Comparison of ENCODE assay signal across 20 cellular contexts in genomic region chr1:234643111-234643849, GRCh38. TPM values are rescaled to one million over a fixed set of nuclear protein-coding genes. Genes with fewer than 3 reads are reported as not detected.
DNase-seq lines count a peak whose midpoint lies in the region; ATAC-seq and FAIRE-seq lines count a peak whose summit lies in the region.
"Had no signal": no experiment of that assay in that cellular context is flagged by ENCODE, and none has a peak within 500 bp of the region (broad histone marks: within the 10 kb centered on the region; RNA-seq: fewer than 3 reads in every experiment).

No MANE protein-coding gene starts in this region.

- H3K79me1 ChIP-seq in neuronal stem cell (ENCODE audit: low read depth, low read length), result no peaks in the 10 kb centered on the region

- POLR2A ChIA-PET in CD8-positive, alpha-beta memory T cell (lab: Charles Lee), result no interaction called here

- H3K9me3 ChIP-seq in neuronal stem cell (replicated peaks in 1 of 2; ENCODE audit: control insufficient read depth in 2 of 2, insufficient read depth in 1 of 2, low read depth in 1 of 2, low read length in 2 of 2) (peaks cover 0 to 2% of the 10 kb centered on the region in 2 donors), Karpas-422 (ENCODE audit: low read length) (peaks cover 3% of the 10 kb centered on the region; the same call in 1 of the 2 replicates)
- H3K9me3 ChIP-seq in CD8-positive, alpha-beta memory T cell (ENCODE audit: low read length), result no peaks in the 10 kb centered on the region
- H3K9me3 ChIP-seq: uterus had no signal

- no peak overlapping the region for H2AK5ac ChIP-seq in neuronal stem cell (ENCODE audit: low read depth, low read length)

- H3K4me2 ChIP-seq in neuronal stem cell (ENCODE audit: insufficient read depth, low read length, poor library complexity, severe bottlenecking) (no peak overlapping the region), Karpas-422 (ENCODE audit: low read depth, low read length, poor library complexity, severe bottlenecking) (no peak overlapping the region)

- H3K4me1 Mint-ChIP-seq in CD8-positive, alpha-beta memory T cell, result no peaks in the 10 kb centered on the region

- H3K4me3 Mint-ChIP-seq in CD8-positive, alpha-beta memory T cell, result no peak overlapping the region
- H3K4me3 Mint-ChIP-seq: brain had no signal

- H3K27ac Mint-ChIP-seq in CD8-positive, alpha-beta memory T cell, result no peak overlapping the region

- H3K18ac ChIP-seq in neuronal stem cell (ENCODE audit: low read length), result peak overlapping the region; percentile 86

- CTCF ChIA-PET in CD8-positive, alpha-beta memory T cell (lab: Charles Lee), result interaction anchor here (1.0 kb wide), 1 partner anchor 440 kb away, joined by 4 read pairs; no protein-coding TSS in a partner anchor

- H3K36me3 ChIP-seq in neuronal stem cell (replicated peaks in 1 of 2; ENCODE audit: control insufficient read depth in 2 of 2, insufficient read depth in 2 of 2, low read length in 2 of 2) (no peaks in the 10 kb centered on the region), Karpas-422 (ENCODE audit: insufficient read depth, low read length) (no peaks in the 10 kb centered on the region)
- no peaks in the 10 kb centered on the region for H3K36me3 ChIP-seq in CD8-positive, alpha-beta memory T cell (ENCODE audit: insufficient read depth, low read length)
- H3K36me3 ChIP-seq: heart left ventricle, uterus had no signal

- DNase-seq in COLO668 (lab: John Stamatoyannopoulos, UW; ENCODE audit: unreplicated experiment) (peak; percentile 89), left colon (peak; percentile 72 to 73), neuronal stem cell (ENCODE audit: low spot score) (no peak), Karpas-422 (no peak)
- no peak for DNase-seq in CD8-positive, alpha-beta memory T cell
- DNase-seq: activated CD4-positive, alpha-beta T cell treated with anti-CD3 and anti-CD28 coated beads, Interleukin-2, amount 50 U/mL, for 4 hours; activated effector memory CD4-positive, alpha-beta T cell treated with Interleukin-2 at 50 U/mL for 16 hours; GM23248; heart left ventricle; midbrain; NCI-H187 treated with DMSO at 0.1 percent for 48 hours; retina; Right ventricle myocardium superior; stimulated activated CD4-positive, alpha-beta T cell treated with anti-CD3 and anti-CD28 coated beads, Interleukin-12 subunit alpha, Interleukin-12 subunit beta, amount 100 ng/mL, for 4 hours; uterus had no signal

- H3K79me2 ChIP-seq in Karpas-422 (ENCODE audit: low read length), result no peaks in the 10 kb centered on the region

- H3K27me3 ChIP-seq in neuronal stem cell (ENCODE audit: control insufficient read depth in 3 of 3, insufficient read depth in 3 of 3, low read depth in 1 of 3, low read length in 3 of 3) (no peaks in the 10 kb centered on the region), Karpas-422 (ENCODE audit: low read length) (no peaks in the 10 kb centered on the region; the same call in 1 of the 2 replicates)
- H3K27me3 ChIP-seq in CD8-positive, alpha-beta memory T cell (ENCODE audit: insufficient read depth, low read length, poor library complexity, severe bottlenecking), result no peaks in the 10 kb centered on the region
- H3K27me3 ChIP-seq: heart left ventricle, uterus had no signal

- no peak overlapping the region for H4K8ac ChIP-seq in neuronal stem cell (ENCODE audit: low read depth, low read length)

- H3K4me1 ChIP-seq in neuronal stem cell (ENCODE audit: control insufficient read depth in 2 of 2, insufficient read depth in 1 of 2, low read depth in 1 of 2, low read length in 2 of 2) (no peaks in the 10 kb centered on the region), Karpas-422 (ENCODE audit: low read length) (peaks cover 27% of the 10 kb centered on the region)
- no peaks in the 10 kb centered on the region for H3K4me1 ChIP-seq in CD8-positive, alpha-beta memory T cell (ENCODE audit: insufficient read depth, low read length)
- H3K4me1 ChIP-seq: uterus had no signal

- intact Hi-C loops in left colon (cut with DNase I, micrococcal nuclease), result no loop called here

- no peak overlapping the region for H3K4me3 ChIP-seq in neuronal stem cell (ENCODE audit: low read length in 2 of 2)
- H3K4me3 ChIP-seq in CD8-positive, alpha-beta memory T cell (ENCODE audit: low read length), result no peak overlapping the region
- no peak overlapping the region for H3K4me3 ChIP-seq in Karpas-422 (ENCODE audit: low read length)
- H3K4me3 ChIP-seq: GM23248, heart left ventricle, uterus had no signal

- peaks cover 3 to 6% of the 10 kb centered on the region in 2 donors for H3K27me3 Mint-ChIP-seq in CD8-positive, alpha-beta memory T cell

- H2BK12ac ChIP-seq in neuronal stem cell (ENCODE audit: low read length), result no peak overlapping the region

- no peaks in the 10 kb centered on the region for H4K20me1 ChIP-seq in Karpas-422 (ENCODE audit: insufficient read depth, low read depth, low read length)

- ATAC-seq in left colon, result peak; percentile 70
- ATAC-seq in GM18517 (IDR thresholded peaks at IDR 0.05; ENCODE audit: unreplicated experiment), result no peak
- ATAC-seq in HG02840 (IDR thresholded peaks at IDR 0.05; ENCODE audit: low FRiP score, unreplicated experiment), result no peak
- ATAC-seq: heart left ventricle had no signal

- no peak overlapping the region for H2BK5ac ChIP-seq in neuronal stem cell (ENCODE audit: low read length)

- H3K27ac ChIP-seq in neuronal stem cell (replicated peaks; ENCODE audit: low read length), result no peak overlapping the region
- no peak overlapping the region for H3K27ac ChIP-seq in CD8-positive, alpha-beta memory T cell (ENCODE audit: low read depth, low read length)
- no peak overlapping the region for H3K27ac ChIP-seq in Karpas-422 (ENCODE audit: low read length)
- H3K27ac ChIP-seq: GM23248, heart left ventricle, uterus had no signal

- H2AFZ ChIP-seq in neuronal stem cell (ENCODE audit: low read length) (peak overlapping the region; percentile 49), Karpas-422 (ENCODE audit: low read length) (no peak overlapping the region)
- H2AFZ ChIP-seq: GM23248 had no signal

- H2BK120ac ChIP-seq in neuronal stem cell (ENCODE audit: low read depth, low read length), result no peak overlapping the region

- H3K9me2 ChIP-seq in Karpas-422 (replicated peaks; ENCODE audit: insufficient read depth, low read length), result no peaks in the 10 kb centered on the region

- H3K14ac ChIP-seq in neuronal stem cell (ENCODE audit: low read length), result no peak overlapping the region

- no peak overlapping the region for H3K23ac ChIP-seq in neuronal stem cell (ENCODE audit: low read depth, low read length, poor library complexity)

- H3K9ac ChIP-seq in neuronal stem cell (ENCODE audit: low read depth, low read length, poor library complexity), result no peak overlapping the region
- H3K9ac ChIP-seq in Karpas-422 (ENCODE audit: low read length), result no peak overlapping the region
- H3K9ac ChIP-seq: GM23248 had no signal

- no CpG with 5 or more reads among the region's 14 CpGs for WGBS in neuronal stem cell (ENCODE audit: extremely low coverage in 2 of 2, insufficient read length in 2 of 2, insufficient replicate concordance in 1 of 2), 2 donors

- peaks cover 0 to 5% (median 2%) of the 10 kb centered on the region in 5 donors for H3K9me3 Mint-ChIP-seq in CD8-positive, alpha-beta memory T cell

- H2BK15ac ChIP-seq in neuronal stem cell (ENCODE audit: low read length), result no peak overlapping the region

- peaks cover 0 to 5% (median 0%) of the 10 kb centered on the region in 3 donors for H3K36me3 Mint-ChIP-seq in CD8-positive, alpha-beta memory T cell
- H3K36me3 Mint-ChIP-seq: brain had no signal

- H4K91ac ChIP-seq in neuronal stem cell (ENCODE audit: low read depth, low read length, poor library complexity), result no peak overlapping the region

- peak; percentile 69 for FAIRE-seq in TTC549 (lab: Jason Lieb, UNC)
- FAIRE-seq: GM18507 had no signal

- H3K4ac ChIP-seq in neuronal stem cell (ENCODE audit: low read length), result no peak overlapping the region

RNA-seq across cellular contexts. Expression of gene IRF2BP2, which starts 33.3 kb away (rescaled TPM):
- total RNA-seq in left colon, result 100 to 1,000 TPM; 176 TPM
- 28.8 TPM for polyA plus RNA-seq in neuronal stem cell (2013, experiment 1 of 2)
- polyA plus RNA-seq in neuronal stem cell (2013, experiment 2 of 2), result 29.3 TPM
- total RNA-seq in CD8-positive, alpha-beta memory T cell, result 10 to 100 TPM; 91.8 to 98.4 TPM
- 42.5 TPM for polyA plus RNA-seq in CD8-positive, alpha-beta memory T cell
- total RNA-seq in Karpas-422 (2014; rRNA removed; shearing (Covaris generic); ENCODE audit: low replicate concordance), result 14.1 and 16.5 TPM in 2 replicates

Comparison
In these comparisons a context has a peak if more than half of its experiments do, and no peak if none do; other contexts are left out.
1. DNase-seq: peak in COLO668 (single experiment) and left colon (2 of 2); none in neuronal stem cell (single experiment), CD8-positive, alpha-beta memory T cell (0 of 5) and Karpas-422 (single experiment).